In the genomic region with DNA sequence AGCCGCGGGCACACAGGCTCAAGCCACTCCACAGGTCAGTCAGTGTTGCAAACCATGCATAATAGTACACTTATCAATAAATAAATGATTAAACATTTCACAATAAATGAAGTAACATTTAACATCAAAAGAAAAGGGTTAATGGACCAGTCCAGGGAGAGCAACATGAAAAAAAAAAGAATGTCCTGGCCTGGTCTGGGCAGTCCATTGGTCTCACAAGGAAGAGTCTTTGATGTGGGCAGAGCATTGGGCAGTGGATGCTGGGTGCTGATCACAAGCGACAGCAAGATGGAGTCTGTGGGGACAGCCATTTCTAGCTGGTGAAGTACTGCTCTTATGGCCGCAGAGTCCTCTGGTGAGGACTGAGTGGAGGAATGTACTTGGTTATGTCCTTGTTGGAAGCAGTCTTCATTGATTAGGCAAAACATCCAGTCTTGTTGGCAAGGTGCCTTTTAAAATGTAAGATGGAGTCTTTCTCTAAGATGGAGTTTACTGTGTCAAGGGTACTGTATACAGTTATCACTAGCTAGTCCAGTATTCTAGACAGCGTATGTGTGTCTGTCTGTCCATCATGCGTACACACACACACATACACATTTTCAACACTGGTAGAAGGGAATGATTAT, we compare ENCODE assay signal across 1 cellular context.
TF ChIP-seq lines count a peak whose summit lies in the region.

No MANE protein-coding gene starts in this region.

TF ChIP-seq in HCT116, 20 proteins besides CTCF, POLR2A, EP300 and RAD21:
- no peak for TF ChIP-seq ZNF274 (IDR thresholded peaks at IDR 0.05; ENCODE audit: low read depth, low read length)
- no peak for TF ChIP-seq SP1 (IDR thresholded peaks at IDR 0.05; ENCODE audit: low read depth)
- TF ChIP-seq CBX3 (IDR thresholded peaks at IDR 0.05; ENCODE audit: low read depth): no peak
- TF ChIP-seq ELF1 (IDR thresholded peaks at IDR 0.05; ENCODE audit: borderline replicate concordance, low read depth): no peak
- TF ChIP-seq EZH2 (IDR thresholded peaks at IDR 0.05): no peak
- TF ChIP-seq, protein P1, sequence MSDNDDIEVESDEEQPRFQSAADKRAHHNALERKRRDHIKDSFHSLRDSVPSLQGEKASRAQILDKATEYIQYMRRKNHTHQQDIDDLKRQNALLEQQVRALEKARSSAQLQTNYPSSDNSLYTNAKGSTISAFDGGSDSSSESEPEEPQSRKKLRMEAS (IDR thresholded peaks at IDR 0.05): no peak
- no peak for TF ChIP-seq JUND (IDR thresholded peaks at IDR 0.05)
- TF ChIP-seq, protein P2, sequence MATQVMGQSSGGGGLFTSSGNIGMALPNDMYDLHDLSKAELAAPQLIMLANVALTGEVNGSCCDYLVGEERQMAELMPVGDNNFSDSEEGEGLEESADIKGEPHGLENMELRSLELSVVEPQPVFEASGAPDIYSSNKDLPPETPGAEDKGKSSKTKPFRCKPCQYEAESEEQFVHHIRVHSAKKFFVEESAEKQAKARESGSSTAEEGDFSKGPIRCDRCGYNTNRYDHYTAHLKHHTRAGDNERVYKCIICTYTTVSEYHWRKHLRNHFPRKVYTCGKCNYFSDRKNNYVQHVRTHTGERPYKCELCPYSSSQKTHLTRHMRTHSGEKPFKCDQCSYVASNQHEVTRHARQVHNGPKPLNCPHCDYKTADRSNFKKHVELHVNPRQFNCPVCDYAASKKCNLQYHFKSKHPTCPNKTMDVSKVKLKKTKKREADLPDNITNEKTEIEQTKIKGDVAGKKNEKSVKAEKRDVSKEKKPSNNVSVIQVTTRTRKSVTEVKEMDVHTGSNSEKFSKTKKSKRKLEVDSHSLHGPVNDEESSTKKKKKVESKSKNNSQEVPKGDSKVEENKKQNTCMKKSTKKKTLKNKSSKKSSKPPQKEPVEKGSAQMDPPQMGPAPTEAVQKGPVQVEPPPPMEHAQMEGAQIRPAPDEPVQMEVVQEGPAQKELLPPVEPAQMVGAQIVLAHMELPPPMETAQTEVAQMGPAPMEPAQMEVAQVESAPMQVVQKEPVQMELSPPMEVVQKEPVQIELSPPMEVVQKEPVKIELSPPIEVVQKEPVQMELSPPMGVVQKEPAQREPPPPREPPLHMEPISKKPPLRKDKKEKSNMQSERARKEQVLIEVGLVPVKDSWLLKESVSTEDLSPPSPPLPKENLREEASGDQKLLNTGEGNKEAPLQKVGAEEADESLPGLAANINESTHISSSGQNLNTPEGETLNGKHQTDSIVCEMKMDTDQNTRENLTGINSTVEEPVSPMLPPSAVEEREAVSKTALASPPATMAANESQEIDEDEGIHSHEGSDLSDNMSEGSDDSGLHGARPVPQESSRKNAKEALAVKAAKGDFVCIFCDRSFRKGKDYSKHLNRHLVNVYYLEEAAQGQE (IDR thresholded peaks at IDR 0.05; ENCODE audit: low read depth): no peak
- TF ChIP-seq, protein P3, sequence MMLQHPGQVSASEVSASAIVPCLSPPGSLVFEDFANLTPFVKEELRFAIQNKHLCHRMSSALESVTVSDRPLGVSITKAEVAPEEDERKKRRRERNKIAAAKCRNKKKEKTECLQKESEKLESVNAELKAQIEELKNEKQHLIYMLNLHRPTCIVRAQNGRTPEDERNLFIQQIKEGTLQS (IDR thresholded peaks at IDR 0.05): no peak
- TF ChIP-seq, protein P4, sequence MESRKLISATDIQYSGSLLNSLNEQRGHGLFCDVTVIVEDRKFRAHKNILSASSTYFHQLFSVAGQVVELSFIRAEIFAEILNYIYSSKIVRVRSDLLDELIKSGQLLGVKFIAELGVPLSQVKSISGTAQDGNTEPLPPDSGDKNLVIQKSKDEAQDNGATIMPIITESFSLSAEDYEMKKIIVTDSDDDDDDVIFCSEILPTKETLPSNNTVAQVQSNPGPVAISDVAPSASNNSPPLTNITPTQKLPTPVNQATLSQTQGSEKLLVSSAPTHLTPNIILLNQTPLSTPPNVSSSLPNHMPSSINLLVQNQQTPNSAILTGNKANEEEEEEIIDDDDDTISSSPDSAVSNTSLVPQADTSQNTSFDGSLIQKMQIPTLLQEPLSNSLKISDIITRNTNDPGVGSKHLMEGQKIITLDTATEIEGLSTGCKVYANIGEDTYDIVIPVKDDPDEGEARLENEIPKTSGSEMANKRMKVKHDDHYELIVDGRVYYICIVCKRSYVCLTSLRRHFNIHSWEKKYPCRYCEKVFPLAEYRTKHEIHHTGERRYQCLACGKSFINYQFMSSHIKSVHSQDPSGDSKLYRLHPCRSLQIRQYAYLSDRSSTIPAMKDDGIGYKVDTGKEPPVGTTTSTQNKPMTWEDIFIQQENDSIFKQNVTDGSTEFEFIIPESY (IDR thresholded peaks at IDR 0.05; ENCODE audit: extremely low read depth, insufficient replicate concordance, low read length): no peak
- no peak for TF ChIP-seq SRF (IDR thresholded peaks at IDR 0.05; ENCODE audit: low read depth)
- no peak for TF ChIP-seq EGR1 (IDR thresholded peaks at IDR 0.05; ENCODE audit: low read depth)
